ENCODE assay signal across 12 cellular contexts in genomic region chr2:189582140-189582825, GRCh38. TPM values are rescaled to one million over a fixed set of nuclear protein-coding genes. Genes with fewer than 3 reads are reported as not detected.
DNase-seq lines count a peak whose midpoint lies in the region; ATAC-seq, FAIRE-seq and TF ChIP-seq lines count a peak whose summit lies in the region.
"Had no signal": no experiment of that assay in that cellular context is flagged by ENCODE, and none has a peak within 500 bp of the region (broad histone marks: within the 10 kb centered on the region; RNA-seq: fewer than 3 reads in every experiment).

No MANE protein-coding gene starts in this region.

- H3K4me2 ChIP-seq in KMS-11 (no peak overlapping the region), osteoblast (ENCODE audit: insufficient read depth, low read length) (no peak overlapping the region)

- intact Hi-C loops in activated CD4-positive, alpha-beta T cell treated with anti-CD3 and anti-CD28 coated beads for 36 hours (cut with DNase I, micrococcal nuclease), result loop anchor here (5.0 kb wide), 2 partner anchors 140 to 200 kb away; partner anchors contain the start of genes ORMDL1 (in 1 of the 2), PMS1 (in 1 of the 2) and WDR75 (in 1 of the 2)

- 73 to 77% (median 77%) methylated on average over 6 of the region's 6 CpGs for WGBS in small intestine, 3 donors

- H3K27ac ChIP-seq in KMS-11 (no peak overlapping the region), osteoblast (ENCODE audit: low read depth, low read length) (no peak overlapping the region), small intestine (ENCODE audit: low read depth in 1 of 2, low read length in 1 of 2) (peak overlapping the region in 1 of 2 donors; percentile 81)

- peak overlapping the region; percentile 92; the same call in 1 of the 2 replicates for H2AFZ ChIP-seq in KMS-11 (ENCODE audit: low read depth)
- no peak overlapping the region for H2AFZ ChIP-seq in osteoblast (ENCODE audit: low read length)

- H3K36me3 Mint-ChIP-seq in activated CD4-positive, alpha-beta T cell treated with anti-CD3 and anti-CD28 coated beads for 36 hours (ENCODE audit: low read depth), result no peaks in the 10 kb centered on the region
- H3K36me3 Mint-ChIP-seq in glutamatergic neuron (ENCODE audit: unreplicated experiment) (no peaks in the 10 kb centered on the region), progenitor cell of endocrine pancreas (ENCODE audit: insufficient read depth) (no peaks in the 10 kb centered on the region)

- peaks cover 16% of the 10 kb centered on the region for H3K27me3 Mint-ChIP-seq in activated CD4-positive, alpha-beta T cell treated with anti-CD3 and anti-CD28 coated beads for 36 hours
- H3K27me3 Mint-ChIP-seq in glutamatergic neuron (ENCODE audit: unreplicated experiment) (peaks cover 12% of the 10 kb centered on the region), progenitor cell of endocrine pancreas (peaks cover 10% of the 10 kb centered on the region)

- H4K20me1 ChIP-seq in KMS-11 (ENCODE audit: insufficient read depth) (no peaks in the 10 kb centered on the region), osteoblast (ENCODE audit: insufficient read depth, low read length) (no peaks in the 10 kb centered on the region)

- FAIRE-seq in small intestine (lab: Jason Lieb, UNC), result no peak
- FAIRE-seq: A204.1 had no signal

- no peak overlapping the region for H3K9ac ChIP-seq in KMS-11

- no peak for ATAC-seq in activated CD4-positive, alpha-beta T cell treated with anti-CD3 and anti-CD28 coated beads for 36 hours

- peaks cover 31% of the 10 kb centered on the region for H3K4me1 Mint-ChIP-seq in activated CD4-positive, alpha-beta T cell treated with anti-CD3 and anti-CD28 coated beads for 36 hours
- H3K4me1 Mint-ChIP-seq in glutamatergic neuron (ENCODE audit: low read depth, unreplicated experiment) (peaks cover 7% of the 10 kb centered on the region), progenitor cell of endocrine pancreas (ENCODE audit: low read depth) (peaks cover 28% of the 10 kb centered on the region)

- H3K36me3 ChIP-seq in KMS-11 (ENCODE audit: insufficient read depth) (no peaks in the 10 kb centered on the region), osteoblast (ENCODE audit: insufficient read depth, low read length) (no peaks in the 10 kb centered on the region), small intestine (ENCODE audit: control insufficient read depth in 2 of 2, insufficient read depth in 2 of 2, low read length in 2 of 2) (peaks cover 0 to 2% of the 10 kb centered on the region in 2 donors)

- no peaks in the 10 kb centered on the region for H3K9me3 ChIP-seq in osteoblast (ENCODE audit: low read depth, low read length)
- H3K9me3 ChIP-seq in small intestine (ENCODE audit: control insufficient read depth, low read depth), result no peaks in the 10 kb centered on the region

- no peak overlapping the region for H3K4me3 ChIP-seq in KMS-11 (IDR thresholded peaks at IDR 0.05; ENCODE audit: insufficient read depth, low read depth, low read length)
- H3K4me3 ChIP-seq in osteoblast (ENCODE audit: insufficient read depth, low read length), result no peak overlapping the region
- no peak overlapping the region for H3K4me3 ChIP-seq in small intestine (ENCODE audit: low read depth in 1 of 2, low read length in 2 of 2)

- H3K27ac Mint-ChIP-seq in activated CD4-positive, alpha-beta T cell treated with anti-CD3 and anti-CD28 coated beads for 36 hours, result no peak overlapping the region
- H3K27ac Mint-ChIP-seq in glutamatergic neuron (ENCODE audit: unreplicated experiment) (no peak overlapping the region), progenitor cell of endocrine pancreas (no peak overlapping the region)

- POLR2A ChIA-PET in activated CD4-positive, alpha-beta T cell treated with anti-CD3 and anti-CD28 coated beads for 36 hours (lab: Charles Lee), result no interaction called here

- no peaks in the 10 kb centered on the region for H3K79me2 ChIP-seq in KMS-11 (ENCODE audit: insufficient read depth, low read depth)
- H3K79me2 ChIP-seq in osteoblast (ENCODE audit: insufficient read depth, low read length), result no peaks in the 10 kb centered on the region

- CTCF ChIA-PET in activated CD4-positive, alpha-beta T cell treated with anti-CD3 and anti-CD28 coated beads for 36 hours (lab: Charles Lee), result no interaction called here

- no peaks in the 10 kb centered on the region for H3K9me3 Mint-ChIP-seq in activated CD4-positive, alpha-beta T cell treated with anti-CD3 and anti-CD28 coated beads for 36 hours (ENCODE audit: low read depth)
- no peaks in the 10 kb centered on the region for H3K9me3 Mint-ChIP-seq in glutamatergic neuron (ENCODE audit: unreplicated experiment)
- no peaks in the 10 kb centered on the region for H3K9me3 Mint-ChIP-seq in progenitor cell of endocrine pancreas (ENCODE audit: low read depth)

- no peak for DNase-seq in activated CD4-positive, alpha-beta T cell treated with anti-CD3 and anti-CD28 coated beads for 36 hours
- DNase-seq in activated CD4-positive, alpha-beta T cell treated with anti-CD3 and anti-CD28 coated beads, Interleukin-2, amount 50 U/mL, for 1 hour, result no peak
- DNase-seq in glutamatergic neuron (no peak), progenitor cell of endocrine pancreas (ENCODE audit: low spot score, unreplicated experiment) (no peak), osteoblast (ENCODE audit: insufficient read length, low spot score, missing footprints) (no peak), small intestine (no peak)
- no peak for DNase-seq in stimulated activated CD4-positive, alpha-beta T cell treated with anti-CD3 and anti-CD28 coated beads, Interleukin-4, amount 100 ng/mL, for 1 hour
- DNase-seq: IMR-90, NCI-H187 treated with DMSO at 0.1 percent for 48 hours, NCI-H774 had no signal

- H3K27me3 ChIP-seq in KMS-11 (ENCODE audit: insufficient read depth, low read depth) (no peaks in the 10 kb centered on the region), osteoblast (ENCODE audit: insufficient read depth, low read length) (peaks cover 69% of the 10 kb centered on the region), small intestine (ENCODE audit: control insufficient read depth in 2 of 2, insufficient read depth in 2 of 2, low read length in 2 of 2) (peaks cover 0 to 1% of the 10 kb centered on the region in 2 donors)

- peaks cover 22% of the 10 kb centered on the region for H3K4me1 ChIP-seq in KMS-11 (ENCODE audit: low read depth, poor library complexity, severe bottlenecking)
- peaks cover 8% of the 10 kb centered on the region for H3K4me1 ChIP-seq in osteoblast (ENCODE audit: insufficient read depth, low read length)
- peaks cover 2 to 5% of the 10 kb centered on the region in 2 donors for H3K4me1 ChIP-seq in small intestine (ENCODE audit: control insufficient read depth in 2 of 2, insufficient read depth in 1 of 2, low read depth in 1 of 2, low read length in 1 of 2)

- peak overlapping the region; percentile 65 for H3K4me3 Mint-ChIP-seq in activated CD4-positive, alpha-beta T cell treated with anti-CD3 and anti-CD28 coated beads for 36 hours
- H3K4me3 Mint-ChIP-seq in glutamatergic neuron (ENCODE audit: unreplicated experiment), result peak overlapping the region; percentile 53
- H3K4me3 Mint-ChIP-seq in progenitor cell of endocrine pancreas (ENCODE audit: low read depth), result peak overlapping the region; percentile 74

- TF ChIP-seq CTCF in KMS-11 (conservative IDR thresholded peaks at IDR 0.05; ENCODE audit: low read depth, low read length) (no peak), glutamatergic neuron (IDR thresholded peaks at IDR 0.05; ENCODE audit: partially characterized antibody, unreplicated experiment) (no peak), progenitor cell of endocrine pancreas (IDR thresholded peaks at IDR 0.05; ENCODE audit: unreplicated experiment) (no peak), osteoblast (IDR thresholded peaks at IDR 0.05; ENCODE audit: extremely low read depth, low read depth, low read length) (no peak)

RNA-seq across cellular contexts. Expression of gene SLC40A1, which starts 1.7 kb away (rescaled TPM):
- 1 to 10 TPM; 4.2 TPM for total RNA-seq in activated CD4-positive, alpha-beta T cell treated with anti-CD3 and anti-CD28 coated beads for 36 hours
- 0.56 TPM for total RNA-seq in glutamatergic neuron (ENCODE audit: unreplicated experiment)
- 14.6 and 15.8 TPM in 2 replicates for total RNA-seq in progenitor cell of endocrine pancreas
- 10.9 and 13.6 TPM in 2 replicates for total RNA-seq in osteoblast
- polyA plus RNA-seq in small intestine, result 100 to 1,000 TPM in 1 of 3 donors, 10 to 100 TPM in 2; 72.6 to 212 (median 97.3) TPM
